In genomic region chr11:33479216-33479615, GRCh38 we compare ENCODE assay signal across 29 cellular contexts.
"Had no signal": no experiment of that assay in that cellular context is flagged by ENCODE, and none has a peak within 500 bp of the region (broad histone marks: within the 10 kb centered on the region; RNA-seq: fewer than 3 reads in every experiment).

No MANE protein-coding gene starts in this region.

- H3K27ac ChIP-seq: breast epithelium, coronary artery, gastroesophageal sphincter, ovary, prostate gland, tibial artery, upper lobe of right lung had no signal

- H3K4me3 ChIP-seq: breast epithelium, coronary artery, gastroesophageal sphincter, ovary, prostate gland, skin epidermis, tibial artery, upper lobe of right lung had no signal

- H3K9me3 ChIP-seq: breast epithelium, gastroesophageal sphincter, ovary, prostate gland, tibial artery, upper lobe of right lung had no signal

- DNase-seq: activated CD4-positive, alpha-beta T cell treated with anti-CD3 and anti-CD28 coated beads for 1 hour; activated CD4-positive, alpha-beta T cell treated with anti-CD3 and anti-CD28 coated beads, Interleukin-2, amount 10 ng/mL, durations not matched to agents 7 days and 5 days; activated CD8-positive, alpha-beta T cell treated with anti-CD3 and anti-CD28 coated beads for 36 hours; activated gamma-delta T cell treated with Interleukin-2 at 50 U/mL for 16 hours; activated naive CD4-positive, alpha-beta T cell treated with anti-CD3 and anti-CD28 coated beads, Interleukin-2, amount 50 U/mL, for 16 hours; activated T-cell treated with anti-CD3 and anti-CD28 coated beads, Interleukin-2, amount 50 U/mL, for 4 hours; amygdala; central memory CD4-positive, alpha-beta T cell; effector memory CD8-positive, alpha-beta T cell; erythroblast; hippocampal formation; left colon; midbrain; naive thymus-derived CD4-positive, alpha-beta T cell; ovary; retina; stimulated activated CD4-positive, alpha-beta T cell treated with anti-CD3 and anti-CD28 coated beads, Interleukin-12 subunit alpha, Interleukin-12 subunit beta, amount 100 ng/mL, for 4 hours; stimulated activated CD4-positive, alpha-beta T cell treated with anti-CD3 and anti-CD28 coated beads, Interleukin-4, amount 100 ng/mL, for 1 hour; T-helper 2 cell; tibial artery; upper lobe of right lung had no signal

- ATAC-seq: activated CD8-positive, alpha-beta T cell treated with anti-CD3 and anti-CD28 coated beads for 36 hours; activated T-cell treated with anti-CD3 and anti-CD28 coated beads, Interleukin-2, amount 50 U/mL, for 4 hours; activated T-helper 17 cell treated with anti-CD3 and anti-CD28 coated beads, Interleukin-2, amount 50 U/mL, for 72 hours; effector memory CD8-positive, alpha-beta T cell; gastroesophageal sphincter; left colon; naive thymus-derived CD4-positive, alpha-beta T cell; sciatic nerve; upper lobe of right lung; WTC11 had no signal

- H3K4me1 ChIP-seq: breast epithelium, gastroesophageal sphincter, prostate gland, tibial artery, upper lobe of right lung had no signal

- H3K27me3 ChIP-seq: breast epithelium, ovary had no signal

- H3K36me3 ChIP-seq: breast epithelium, gastroesophageal sphincter, ovary, prostate gland, tibial artery, upper lobe of right lung had no signal
